ENCODE assay signal across 8 cellular contexts in the genomic region with DNA sequence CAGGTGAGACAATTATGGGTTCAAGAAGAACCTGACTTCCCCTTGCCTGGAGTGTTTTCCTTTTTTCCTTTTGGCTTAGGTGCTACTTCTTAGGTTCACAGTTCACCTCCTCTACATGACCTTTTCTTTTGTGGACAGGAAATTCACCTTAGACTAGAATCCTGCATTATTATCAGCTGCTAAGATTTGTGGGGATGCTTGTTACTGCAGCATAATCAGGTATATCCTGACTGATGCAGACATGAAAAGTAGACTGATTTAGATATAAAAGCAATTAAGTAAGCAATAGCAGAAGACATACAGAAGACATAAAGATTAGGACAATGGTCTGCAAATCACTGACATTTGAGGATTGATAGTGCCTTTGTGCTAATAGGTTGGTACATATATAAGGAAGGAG.
"Had no signal": no experiment of that assay in that cellular context is flagged by ENCODE, and none has a peak within 500 bp of the region (broad histone marks: within the 10 kb centered on the region; RNA-seq: fewer than 3 reads in every experiment).

No MANE protein-coding gene starts in this region.

- H3K4me3 ChIP-seq: GM12878 had no signal

- DNase-seq: GDM1, GF-D8 had no signal

- ATAC-seq: GM12878 had no signal

- FAIRE-seq: G401.6, GM12878, GM12891, GM12892, GM18507, GM19239 had no signal
